19 cellular contexts compared by ENCODE assay signal in the genomic region with DNA sequence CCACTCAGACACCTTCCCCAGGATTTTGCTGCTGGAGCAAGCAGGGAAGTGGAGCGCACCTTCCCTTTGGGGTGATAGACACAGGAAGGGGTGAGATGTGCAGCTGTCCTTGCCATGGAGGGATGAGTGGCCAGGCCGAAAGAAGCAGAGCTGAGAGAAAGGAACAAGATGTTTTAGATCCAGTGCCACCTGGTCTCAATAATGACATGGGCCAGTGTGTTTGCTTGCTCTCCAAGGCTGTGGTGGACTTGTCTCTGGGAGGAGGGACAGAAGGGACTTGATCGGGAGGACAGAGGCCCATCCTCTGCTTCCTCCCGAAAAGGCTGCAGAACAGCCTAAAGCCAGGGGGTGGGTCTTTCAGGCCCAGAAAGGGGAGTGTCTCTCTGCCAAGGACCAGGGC.
"Had no signal": no experiment of that assay in that cellular context is flagged by ENCODE, and none has a peak within 500 bp of the region (broad histone marks: within the 10 kb centered on the region; RNA-seq: fewer than 3 reads in every experiment).

No MANE protein-coding gene starts in this region.

- H3K9me3 ChIP-seq: esophagus squamous epithelium, lower lobe of right lung, psoas muscle, right lobe of liver, upper lobe of left lung had no signal

- H3K4me3 Mint-ChIP-seq: activated CD8-positive, alpha-beta T cell treated with anti-CD3 and anti-CD28 coated beads, Interleukin-2, amount 10 ng/mL, durations not matched to agents 7 days and 5 days; natural killer cell had no signal

- H3K27ac Mint-ChIP-seq: activated CD8-positive, alpha-beta T cell treated with anti-CD3 and anti-CD28 coated beads, Interleukin-2, amount 10 ng/mL, durations not matched to agents 7 days and 5 days; natural killer cell had no signal

- H3K27ac ChIP-seq: cardiac muscle cell, esophagus squamous epithelium, foreskin keratinocyte, lower lobe of right lung, psoas muscle, right lobe of liver, upper lobe of left lung, VCaP had no signal

- H3K4me1 ChIP-seq: foreskin keratinocyte, psoas muscle had no signal

- DNase-seq: activated CD4-positive, alpha-beta T cell treated with anti-CD3 and anti-CD28 coated beads for 4 hours; activated CD8-positive, alpha-beta memory T cell treated with anti-CD3 and anti-CD28 coated beads, Interleukin-2, amount 50 U/mL, for 48 hours; activated CD8-positive, alpha-beta T cell treated with anti-CD3 and anti-CD28 coated beads, Interleukin-2, amount 10 ng/mL, durations not matched to agents 7 days and 5 days; aorta; esophagus squamous epithelium; foreskin keratinocyte; head of caudate nucleus; left cardiac atrium; lower lobe of right lung; natural killer cell; psoas muscle; right lobe of liver; stimulated activated CD4-positive, alpha-beta T cell treated with anti-CD3 and anti-CD28 coated beads, Interleukin-1b, Interleukin-23, amount 100 ng/mL, for 48 hours; stimulated activated naive CD8-positive, alpha-beta T cell treated with anti-CD3 and anti-CD28 coated beads, Interleukin-15, Interleukin-2, amounts not matched to agents 100 U/mL and 50 U/mL, for 24 hours; T1000; upper lobe of left lung had no signal

- H3K27me3 ChIP-seq: cardiac muscle cell had no signal

- H3K9me3 Mint-ChIP-seq: natural killer cell had no signal

- H3K36me3 ChIP-seq: cardiac muscle cell, esophagus squamous epithelium, lower lobe of right lung, right lobe of liver, upper lobe of left lung had no signal

- H3K36me3 Mint-ChIP-seq: natural killer cell had no signal

- ATAC-seq: activated CD8-positive, alpha-beta T cell treated with anti-CD3 and anti-CD28 coated beads, Interleukin-2, amount 10 ng/mL, durations not matched to agents 7 days and 5 days; foreskin keratinocyte; left cardiac atrium; lower lobe of right lung; natural killer cell; psoas muscle; right lobe of liver; stimulated activated naive CD8-positive, alpha-beta T cell treated with anti-CD3 and anti-CD28 coated beads, Interleukin-15, Interleukin-2, amounts not matched to agents 100 U/mL and 50 U/mL, for 24 hours had no signal

- FAIRE-seq: colon had no signal

- H3K4me3 ChIP-seq: cardiac muscle cell, esophagus squamous epithelium, lower lobe of right lung, psoas muscle, right lobe of liver, upper lobe of left lung had no signal
